In the genomic region with DNA sequence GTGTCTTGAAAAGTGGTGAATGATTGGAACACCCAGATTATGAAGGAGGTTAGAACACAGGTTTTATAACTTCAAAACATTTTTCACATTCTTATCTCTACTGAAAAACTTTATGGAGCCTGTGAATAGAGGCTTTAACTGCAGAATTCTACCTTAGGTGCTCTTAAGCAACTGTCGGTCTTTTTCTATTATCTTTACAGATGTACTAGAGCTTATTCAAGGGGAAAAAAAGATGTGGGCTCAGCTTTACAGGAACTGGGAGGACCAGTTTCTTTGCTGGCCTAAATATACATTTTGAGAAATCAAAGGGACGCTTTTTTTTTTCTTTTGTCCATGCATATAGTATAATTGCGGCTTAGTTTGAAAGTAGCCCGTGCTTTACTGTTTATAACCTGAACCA, we compare ENCODE assay signal across 1 cellular context.
TF ChIP-seq lines count a peak whose summit lies in the region.

No MANE protein-coding gene starts in this region.

TF ChIP-seq in IMR-90, 13 proteins besides CTCF, POLR2A, EP300 and RAD21 (continued from another document):
- no peak for TF ChIP-seq RCOR1 (IDR thresholded peaks at IDR 0.05; ENCODE audit: insufficient replicate concordance, low read length)
- no peak for TF ChIP-seq CEBPB (IDR thresholded peaks at IDR 0.05; ENCODE audit: low read depth, low read length)
- no peak for TF ChIP-seq MAFK (IDR thresholded peaks at IDR 0.05; ENCODE audit: low read depth, low read length)
- no peak for TF ChIP-seq MXI1 (IDR thresholded peaks at IDR 0.05; ENCODE audit: borderline replicate concordance, low read depth, low read length)
- no peak for TF ChIP-seq BHLHE40 (IDR thresholded peaks at IDR 0.05; ENCODE audit: low read depth, low read length)
